Comparison of ENCODE assay signal across 2 cellular contexts in the genomic region with DNA sequence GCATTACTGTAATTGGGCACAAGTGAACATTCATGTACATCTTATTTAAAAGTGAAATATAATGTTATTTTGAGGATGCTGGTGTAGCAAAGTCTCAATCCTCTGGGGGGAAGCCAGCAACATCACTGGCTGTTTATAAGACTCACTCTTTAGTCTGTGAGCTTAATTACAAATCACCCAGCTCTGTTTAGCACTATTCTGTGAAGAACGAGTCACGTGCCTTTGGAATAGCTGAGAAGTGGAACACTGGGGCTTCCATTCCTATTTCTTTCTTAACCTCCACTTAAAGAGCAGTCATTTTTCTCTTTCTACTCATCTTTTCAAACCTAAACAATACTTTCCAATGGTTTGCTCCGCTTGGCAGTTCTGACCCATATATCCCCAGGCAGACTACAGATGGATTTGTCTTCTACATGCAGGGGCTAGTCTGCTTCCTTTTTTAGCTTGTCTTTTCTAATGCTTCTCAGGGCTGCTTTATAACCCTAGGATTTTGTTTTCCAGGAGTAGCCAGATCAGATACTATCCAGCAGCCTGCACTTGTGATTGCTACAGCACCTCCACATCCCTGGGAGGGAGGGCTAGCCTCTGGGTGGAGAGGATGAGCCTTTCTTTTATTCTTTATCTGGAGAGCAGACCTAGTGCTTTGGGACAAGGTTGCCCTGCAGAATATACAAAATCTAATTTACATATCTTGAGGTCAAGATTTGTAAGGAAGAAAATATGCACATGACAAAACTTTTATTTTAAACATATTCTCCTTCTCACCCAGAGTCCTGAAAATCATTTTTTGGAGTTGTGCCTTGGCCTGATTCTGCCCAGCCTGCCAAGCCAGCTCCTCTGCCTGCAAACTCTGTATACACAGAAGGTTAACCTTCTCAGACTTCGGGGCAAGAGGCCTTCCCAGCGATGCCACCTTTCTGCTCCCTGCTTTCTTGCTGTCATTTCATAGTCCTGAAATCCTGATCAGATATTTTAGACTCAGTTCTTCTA.
TF ChIP-seq lines count a peak whose summit lies in the region.

No MANE protein-coding gene starts in this region.

TF ChIP-seq in HEK293, 187 proteins besides CTCF, POLR2A, EP300 and RAD21 (continued from another document):
- TF ChIP-seq PRDM10 (tag by site-specific recombination; IDR thresholded peaks at IDR 0.05), result peak; percentile 76
- TF ChIP-seq, protein P1, sequence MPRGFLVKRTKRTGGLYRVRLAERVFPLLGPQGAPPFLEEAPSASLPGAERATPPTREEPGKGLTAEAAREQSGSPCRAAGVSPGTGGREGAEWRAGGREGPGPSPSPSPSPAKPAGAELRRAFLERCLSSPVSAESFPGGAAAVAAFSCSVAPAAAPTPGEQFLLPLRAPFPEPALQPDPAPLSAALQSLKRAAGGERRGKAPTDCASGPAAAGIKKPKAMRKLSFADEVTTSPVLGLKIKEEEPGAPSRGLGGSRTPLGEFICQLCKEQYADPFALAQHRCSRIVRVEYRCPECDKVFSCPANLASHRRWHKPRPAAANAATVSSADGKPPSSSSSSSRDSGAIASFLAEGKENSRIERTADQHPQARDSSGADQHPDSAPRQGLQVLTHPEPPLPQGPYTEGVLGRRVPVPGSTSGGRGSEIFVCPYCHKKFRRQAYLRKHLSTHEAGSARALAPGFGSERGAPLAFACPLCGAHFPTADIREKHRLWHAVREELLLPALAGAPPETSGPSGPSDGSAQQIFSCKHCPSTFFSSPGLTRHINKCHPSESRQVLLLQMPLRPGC (tag by site-specific recombination; IDR thresholded peaks at IDR 0.05), result no peak
- TF ChIP-seq ZNF529 (tag by site-specific recombination; IDR thresholded peaks at IDR 0.05; ENCODE audit: insufficient replicate concordance), result no peak

TF ChIP-seq in WTC11, 78 proteins besides CTCF, POLR2A, EP300 and RAD21 (continued from another document):
- TF ChIP-seq, protein P2, sequence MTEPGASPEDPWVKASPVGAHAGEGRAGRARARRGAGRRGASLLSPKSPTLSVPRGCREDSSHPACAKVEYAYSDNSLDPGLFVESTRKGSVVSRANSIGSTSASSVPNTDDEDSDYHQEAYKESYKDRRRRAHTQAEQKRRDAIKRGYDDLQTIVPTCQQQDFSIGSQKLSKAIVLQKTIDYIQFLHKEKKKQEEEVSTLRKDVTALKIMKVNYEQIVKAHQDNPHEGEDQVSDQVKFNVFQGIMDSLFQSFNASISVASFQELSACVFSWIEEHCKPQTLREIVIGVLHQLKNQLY (CRISPR knock-in tag; IDR thresholded peaks at IDR 0.05), result no peak
TF ChIP-seq in WTC11: peak in this region for 0.
